Comparison of ENCODE assay signal across 15 cellular contexts in the genomic region with DNA sequence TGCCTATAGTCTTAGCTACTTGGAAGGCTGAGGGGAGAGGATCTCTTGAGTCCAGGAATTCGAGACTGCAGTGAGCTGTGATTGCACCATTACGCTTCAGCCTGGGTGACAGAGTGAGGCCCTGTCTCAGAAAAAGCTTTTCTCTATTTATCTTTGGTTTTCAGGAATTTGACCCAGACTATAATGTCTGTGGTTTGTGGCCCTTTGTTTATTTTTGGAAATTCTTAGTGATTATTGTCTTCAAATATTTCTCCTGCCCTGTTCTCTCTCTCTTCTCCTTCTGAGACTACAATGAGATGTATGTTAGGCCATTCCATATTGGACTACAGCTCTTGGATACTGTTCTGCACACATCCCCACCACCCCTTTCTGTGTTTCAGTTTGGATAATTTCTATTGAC. TPM values are rescaled to one million over a fixed set of nuclear protein-coding genes. Genes with fewer than 3 reads are reported as not detected.
DNase-seq lines count a peak whose midpoint lies in the region; TF ChIP-seq lines count a peak whose summit lies in the region.
"Had no signal": no experiment of that assay in that cellular context is flagged by ENCODE, and none has a peak within 500 bp of the region (broad histone marks: within the 10 kb centered on the region; RNA-seq: fewer than 3 reads in every experiment).

No MANE protein-coding gene starts in this region.

- no peaks in the 10 kb centered on the region for H3K4me1 ChIP-seq in osteoblast (ENCODE audit: insufficient read depth, low read length)

- H3K4me3 ChIP-seq in brain microvascular endothelial cell (ENCODE audit: low read depth, low read length) (no peak overlapping the region), osteoblast (ENCODE audit: insufficient read depth, low read length) (no peak overlapping the region)

- peaks cover 8% of the 10 kb centered on the region for H3K9me3 ChIP-seq in osteoblast (ENCODE audit: low read depth, low read length)
- H3K9me3 ChIP-seq: SK-N-SH had no signal

- H4K20me1 ChIP-seq in osteoblast (ENCODE audit: insufficient read depth, low read length), result no peaks in the 10 kb centered on the region

- H3K27ac ChIP-seq in brain microvascular endothelial cell (no peak overlapping the region), osteoblast (ENCODE audit: low read depth, low read length) (no peak overlapping the region)

- in situ Hi-C loops in Caki2 (cut with HindIII; ENCODE audit: low pct_unique_long_range_greater_than_20kb, low sequenced_read_pairs), result no loop called here
- in situ Hi-C loops in brain microvascular endothelial cell (cut with HindIII; ENCODE audit: low pct_ligation_motif_present, low sequenced_read_pairs), result no loop called here

- H3K4me2 ChIP-seq in osteoblast (ENCODE audit: insufficient read depth, low read length), result no peak overlapping the region
- H3K4me2 ChIP-seq: SK-N-SH had no signal

- H2AFZ ChIP-seq in osteoblast (ENCODE audit: low read length), result no peak overlapping the region

- H3K27me3 ChIP-seq in brain microvascular endothelial cell (replicated peaks) (peaks cover 6% of the 10 kb centered on the region), osteoblast (ENCODE audit: insufficient read depth, low read length) (peaks cover 16% of the 10 kb centered on the region)

- DNase-seq in Caki2 (ENCODE audit: low read depth), result peak; percentile 48
- peak; percentile 51 for DNase-seq in HCEC 1CT
- peak; percentile 38 for DNase-seq in brain microvascular endothelial cell
- DNase-seq in osteoblast (ENCODE audit: insufficient read length, low spot score, missing footprints), result peak; percentile 30
- DNase-seq in AG08395 (ENCODE audit: low spot score), result no peak
- no peak for DNase-seq in NCI-H2171 treated with DMSO at 0.1 percent for 48 hours (lab: John Stamatoyannopoulos, UW)
- DNase-seq in D341Med (ENCODE audit: low spot score), result no peak
- DNase-seq: CD8-positive, alpha-beta T cell; DMS 273 treated with DMSO at 0.1 percent for 48 hours; GOT3; NCI-H187 treated with DMSO at 0.1 percent for 48 hours; NCI-H510A; NCI-H82; Right ventricle myocardium superior; SK-N-SH had no signal

- no peaks in the 10 kb centered on the region for H3K79me2 ChIP-seq in osteoblast (ENCODE audit: insufficient read depth, low read length)

- no peak for TF ChIP-seq CTCF in brain microvascular endothelial cell (IDR thresholded peaks at IDR 0.05; ENCODE audit: low read depth, low read length, missing control alignments)
- TF ChIP-seq CTCF in osteoblast (IDR thresholded peaks at IDR 0.05; ENCODE audit: extremely low read depth, low read depth, low read length), result no peak

- H3K36me3 ChIP-seq in brain microvascular endothelial cell (replicated peaks), result no peaks in the 10 kb centered on the region
- no peaks in the 10 kb centered on the region for H3K36me3 ChIP-seq in osteoblast (ENCODE audit: insufficient read depth, low read length)

RNA-seq across cellular contexts. Expression of a gene that starts 4.7 kb away (rescaled TPM):
- 1.3 TPM in 1 of 2 replicates, not detected in the other for total RNA-seq in Caki2 (2014; rRNA removed; shearing (Covaris generic); ENCODE audit: low replicate concordance)
- total RNA-seq in osteoblast, result under 0.01 and 0.59 TPM in 2 replicates
- total RNA-seq: CD8-positive, alpha-beta T cell; Right ventricle myocardium superior had no signal

RNA-seq across cellular contexts. Expression of a gene that starts 24.7 kb away (rescaled TPM):
- total RNA-seq in Caki2 (2014; rRNA removed; shearing (Covaris generic); ENCODE audit: low replicate concordance), result 0.20 TPM in 1 of 2 replicates, not detected in the other
- total RNA-seq in osteoblast, result not detected in 2 replicates
- total RNA-seq: CD8-positive, alpha-beta T cell had no signal

RNA-seq across cellular contexts. Expression of a gene that starts 45.9 kb away (rescaled TPM):
- not detected in 2 replicates for total RNA-seq in Caki2 (2014; rRNA removed; shearing (Covaris generic); ENCODE audit: low replicate concordance)
- total RNA-seq in osteoblast, result under 0.01 TPM in 1 of 2 replicates, not detected in the other
- total RNA-seq: CD8-positive, alpha-beta T cell; Right ventricle myocardium superior had no signal

Comparison
In these comparisons a context has a peak if more than half of its experiments do, and no peak if none do; other contexts are left out.
1. DNase-seq: peak in Caki2 (single experiment), HCEC 1CT (single experiment), brain microvascular endothelial cell (single experiment) and osteoblast (single experiment); none in AG08395 (single experiment), NCI-H2171 treated with DMSO at 0.1 percent for 48 hours (single experiment) and D341Med (single experiment).